ENCODE assay signal across 29 cellular contexts in genomic region chr3:41040256-41040655, GRCh38.
"Had no signal": no experiment of that assay in that cellular context is flagged by ENCODE, and none has a peak within 500 bp of the region (broad histone marks: within the 10 kb centered on the region; RNA-seq: fewer than 3 reads in every experiment).

No MANE protein-coding gene starts in this region.

- H3K27ac Mint-ChIP-seq: dendritic cell treated with granulocyte-macrophage colony-stimulating factor and Interleukin-4, amounts not matched to agents 40 ng/mL and 50 ng/mL, for 4 days; effector memory CD8-positive, alpha-beta T cell had no signal

- H3K36me3 ChIP-seq: colonic mucosa, esophagus squamous epithelium, gastrocnemius medialis, gastroesophageal sphincter, heart left ventricle, heart right ventricle had no signal

- H3K4me3 ChIP-seq: colonic mucosa, coronary artery, dorsolateral prefrontal cortex, esophagus squamous epithelium, gastrocnemius medialis, gastroesophageal sphincter, heart left ventricle, heart right ventricle, hepatocyte had no signal

- H3K4me2 ChIP-seq: hepatocyte had no signal

- H3K9me3 ChIP-seq: colonic mucosa, esophagus squamous epithelium, gastrocnemius medialis, gastroesophageal sphincter, heart left ventricle, heart right ventricle had no signal

- H3K9me3 Mint-ChIP-seq: dendritic cell treated with granulocyte-macrophage colony-stimulating factor and Interleukin-4, amounts not matched to agents 40 ng/mL and 50 ng/mL, for 4 days; effector memory CD8-positive, alpha-beta T cell had no signal

- H3K4me3 Mint-ChIP-seq: dendritic cell treated with granulocyte-macrophage colony-stimulating factor and Interleukin-4, amounts not matched to agents 40 ng/mL and 50 ng/mL, for 4 days; effector memory CD8-positive, alpha-beta T cell had no signal

- H3K27ac ChIP-seq: colonic mucosa, coronary artery, dorsolateral prefrontal cortex, epithelial cell of prostate, esophagus squamous epithelium, foreskin keratinocyte, gastrocnemius medialis, gastroesophageal sphincter, heart left ventricle, heart right ventricle, hepatocyte had no signal

- H3K27me3 ChIP-seq: colonic mucosa, esophagus squamous epithelium, gastrocnemius medialis, gastroesophageal sphincter, heart left ventricle, heart right ventricle, hepatocyte had no signal

- FAIRE-seq: colon, endometrium, endothelial cell of umbilical vein, frontal cortex had no signal

- H3K4me1 ChIP-seq: colonic mucosa, esophagus squamous epithelium, foreskin keratinocyte, gastrocnemius medialis, gastroesophageal sphincter had no signal

- ATAC-seq: effector memory CD8-positive, alpha-beta T cell; esophagus mucosa; foreskin keratinocyte; gastrocnemius medialis; gastroesophageal sphincter; heart left ventricle; heart right ventricle had no signal

- H2AFZ ChIP-seq: hepatocyte had no signal

- H3K79me2 ChIP-seq: hepatocyte had no signal

- DNase-seq: colonic mucosa; cortex of kidney; dermis blood vessel endothelial cell; dorsolateral prefrontal cortex; effector CD4-positive, alpha-beta T cell; effector CD8-positive, alpha-beta T cell; effector memory CD4-positive, alpha-beta T cell; effector memory CD8-positive, alpha-beta T cell; erythroblast; esophagus squamous epithelium; foreskin fibroblast; foreskin keratinocyte; foreskin melanocyte; gastrocnemius medialis; glutamatergic neuron; head of caudate nucleus; heart left ventricle; heart right ventricle; hippocampal formation had no signal
